ENCODE assay signal across 20 cellular contexts in the genomic region with DNA sequence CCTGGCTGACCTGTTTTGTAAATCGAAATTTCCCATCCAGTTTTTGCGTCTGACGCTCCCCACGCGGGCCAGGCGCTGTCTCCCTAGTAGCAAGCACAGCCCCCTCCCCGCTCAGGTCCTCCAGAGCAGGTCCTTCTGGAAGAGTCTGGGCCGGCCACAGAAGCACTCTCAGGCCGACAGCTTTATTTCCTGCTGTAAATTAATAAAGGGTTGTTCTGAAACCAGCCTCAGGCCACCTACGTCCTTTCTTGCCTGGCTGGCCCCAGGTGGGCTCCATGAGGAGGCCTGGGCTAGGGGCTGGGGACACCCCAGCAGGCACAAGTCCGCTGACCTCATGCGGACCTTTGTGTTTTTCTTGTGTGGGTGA. TPM values are rescaled to one million over a fixed set of nuclear protein-coding genes. Genes with fewer than 3 reads are reported as not detected.
DNase-seq lines count a peak whose midpoint lies in the region; ATAC-seq and TF ChIP-seq lines count a peak whose summit lies in the region.
"Had no signal": no experiment of that assay in that cellular context is flagged by ENCODE, and none has a peak within 500 bp of the region (broad histone marks: within the 10 kb centered on the region; RNA-seq: fewer than 3 reads in every experiment).

No MANE protein-coding gene starts in this region.

- peaks cover 0 to 77% (median 49%) of the 10 kb centered on the region in 12 donors for H3K4me1 ChIP-seq in heart left ventricle
- H3K4me1 ChIP-seq in aorta (ENCODE audit: control insufficient read depth in 1 of 2, insufficient read depth in 2 of 2, low read length in 2 of 2), result no peaks in the 10 kb centered on the region

- ATAC-seq in heart left ventricle (no peak), aorta (ENCODE audit: low FRiP score) (no peak)
- ATAC-seq: GM12878 had no signal

- H3K4me3 ChIP-seq in heart left ventricle (no peak overlapping the region), aorta (ENCODE audit: low read length in 2 of 2) (no peak overlapping the region)
- H3K4me3 ChIP-seq: GM12878, lung had no signal

- no peak overlapping the region for H3K27ac Mint-ChIP-seq in osteocyte (ENCODE audit: unreplicated experiment)
- H3K27ac Mint-ChIP-seq: stimulated activated naive CD8-positive, alpha-beta T cell treated with anti-CD3 and anti-CD28 coated beads, Interleukin-15, Interleukin-2, amounts not matched to agents 100 ng/mL and 50 ng/mL, for 24 hours had no signal

- TF ChIP-seq CTCF in heart left ventricle (IDR thresholded peaks at IDR 0.05) (no peak), osteocyte (IDR thresholded peaks at IDR 0.05) (no peak)

- peak; percentile 10 for DNase-seq in activated CD8-positive, alpha-beta memory T cell treated with anti-CD3 and anti-CD28 coated beads, Interleukin-2, amount 50 U/mL, for 48 hours
- DNase-seq in activated CD8-positive, alpha-beta memory T cell treated with anti-CD3 and anti-CD28 coated beads for 24 hours, result no peak
- DNase-seq in heart left ventricle, result peak in 3 of 5 donors; percentile 4 to 15 (median 14)
- DNase-seq in osteocyte (ENCODE audit: extremely low spot score, unreplicated experiment), result peak; percentile 56
- DNase-seq in aorta, result peak; percentile 18 to 51
- DNase-seq in NCI-H187 treated with DMSO at 0.1 percent for 48 hours (lab: John Stamatoyannopoulos, UW), result no peak
- DNase-seq in stimulated activated CD4-positive, alpha-beta T cell treated with anti-CD3 and anti-CD28 coated beads, Interleukin-4, amount 100 ng/mL, for 1 hour, result no peak
- DNase-seq in AG08396 (ENCODE audit: low spot score), result no peak
- DNase-seq: activated CD4-positive, alpha-beta T cell treated with anti-CD3 and anti-CD28 coated beads, Interleukin-2, amount 50 U/mL, for 4 hours; effector CD4-positive, alpha-beta T cell; Karpas-422; NCI-H1436; NCI-H226; SHP77 treated with DMSO at 0.1 percent for 48 hours; T1000 had no signal

- H3K36me3 ChIP-seq in heart left ventricle, result no peaks in the 10 kb centered on the region
- no peaks in the 10 kb centered on the region for H3K36me3 ChIP-seq in aorta (ENCODE audit: control insufficient read depth in 1 of 2, insufficient read depth in 2 of 2, low read length in 1 of 2)

- peaks cover 0 to 4% (median 0%) of the 10 kb centered on the region in 9 donors for H3K27me3 ChIP-seq in heart left ventricle
- H3K27me3 ChIP-seq in aorta (ENCODE audit: control insufficient read depth in 1 of 2, insufficient read depth in 2 of 2, low read length in 1 of 2), result no peaks in the 10 kb centered on the region

- 67 to 83% (median 73%) methylated on average over 12 of the region's 12 CpGs for WGBS in heart left ventricle, 4 donors
- 90 to 91% methylated on average over 12 of the region's 12 CpGs for WGBS in aorta, 2 donors

- H3K4me3 Mint-ChIP-seq in osteocyte (ENCODE audit: unreplicated experiment), result no peak overlapping the region
- H3K4me3 Mint-ChIP-seq: CD8-positive, alpha-beta memory T cell; neural crest cell; stimulated activated naive CD8-positive, alpha-beta T cell treated with anti-CD3 and anti-CD28 coated beads, Interleukin-15, Interleukin-2, amounts not matched to agents 100 ng/mL and 50 ng/mL, for 24 hours had no signal

- H3K36me3 Mint-ChIP-seq in osteocyte (ENCODE audit: unreplicated experiment), result no peaks in the 10 kb centered on the region
- H3K36me3 Mint-ChIP-seq: CD8-positive, alpha-beta memory T cell had no signal

- H3K9me3 Mint-ChIP-seq in osteocyte (ENCODE audit: unreplicated experiment), result no peaks in the 10 kb centered on the region
- H3K9me3 Mint-ChIP-seq: CD8-positive, alpha-beta memory T cell; neural crest cell; stimulated activated naive CD8-positive, alpha-beta T cell treated with anti-CD3 and anti-CD28 coated beads, Interleukin-15, Interleukin-2, amounts not matched to agents 100 ng/mL and 50 ng/mL, for 24 hours had no signal

- H3K27ac ChIP-seq in heart left ventricle (peak overlapping the region in 10 of 12 donors; percentile 51 to 92 (median 84)), aorta (ENCODE audit: low read depth in 1 of 2, low read length in 2 of 2) (no peak overlapping the region)

- H3K9me3 ChIP-seq in heart left ventricle (no peaks in the 10 kb centered on the region), aorta (ENCODE audit: control insufficient read depth, low read length) (no peaks in the 10 kb centered on the region)

- H3K4me1 Mint-ChIP-seq in osteocyte (ENCODE audit: unreplicated experiment), result no peaks in the 10 kb centered on the region
- H3K4me1 Mint-ChIP-seq: CD8-positive, alpha-beta memory T cell; neural crest cell had no signal

- no peak for TF ChIP-seq POLR2A in heart left ventricle (IDR thresholded peaks at IDR 0.05)

- peaks cover 51% of the 10 kb centered on the region for H3K27me3 Mint-ChIP-seq in osteocyte (ENCODE audit: unreplicated experiment)

- intact Hi-C loops in heart left ventricle (cut with DNase I), result loop anchor here in 2 of 10 donors (5.0 kb wide), 1 partner anchor 33 kb away; no protein-coding TSS in a partner anchor
- intact Hi-C loops in aorta (cut with DNase I), result no loop called here

RNA-seq across cellular contexts. Expression of a gene that starts 35.2 kb away (rescaled TPM):
- total RNA-seq in heart left ventricle (100 to 1,000 TPM in 5 of 9 donors, 10 to 100 TPM in 4; 77.5 to 141 (median 104) TPM), osteocyte (not detected in 2 replicates), aorta (1 to 10 TPM; 2.4 to 4.4 TPM)
- polyA plus RNA-seq in heart left ventricle (100 to 1,000 TPM in 1 of 2 donors, 10 to 100 TPM in 1; 35.7 to 103 TPM), aorta (10 to 100 TPM in 1 of 2 donors, not detected in 1; 12.8 TPM)
- polyA plus RNA-seq: CD8-positive, alpha-beta memory T cell had no signal

Comparison
In these comparisons a context has a peak if more than half of its experiments do, and no peak if none do; other contexts are left out.
1. DNase-seq: peak in activated CD8-positive, alpha-beta memory T cell treated with anti-CD3 and anti-CD28 coated beads, Interleukin-2, amount 50 U/mL, for 48 hours (single experiment), heart left ventricle (3 of 5), osteocyte (single experiment) and aorta (2 of 2); none in activated CD8-positive, alpha-beta memory T cell treated with anti-CD3 and anti-CD28 coated beads for 24 hours (single experiment), NCI-H187 treated with DMSO at 0.1 percent for 48 hours (single experiment), stimulated activated CD4-positive, alpha-beta T cell treated with anti-CD3 and anti-CD28 coated beads, Interleukin-4, amount 100 ng/mL, for 1 hour (single experiment) and AG08396 (single experiment).
2. H3K27ac ChIP-seq: peak in heart left ventricle (10 of 12); none in aorta (0 of 2).
3. RNA of a gene that starts 35.2 kb away (total RNA-seq): 77.5 to 141 TPM in heart left ventricle; 2.4 to 4.4 TPM in aorta and not detected in osteocyte; every median in the first group is over 10 times any median in the second.